ENCODE assay signal across 9 cellular contexts in genomic region chr22:35894937-35895708, GRCh38.
DNase-seq lines count a peak whose midpoint lies in the region; ATAC-seq and TF ChIP-seq lines count a peak whose summit lies in the region.
"Had no signal": no experiment of that assay in that cellular context is flagged by ENCODE, and none has a peak within 500 bp of the region (broad histone marks: within the 10 kb centered on the region; RNA-seq: fewer than 3 reads in every experiment).

No MANE protein-coding gene starts in this region.

- H3K4ac ChIP-seq in IMR-90 (ENCODE audit: low read depth, low read length): no peak overlapping the region

- peaks cover 48 to 87% of the 10 kb centered on the region in 2 experiments for H3K79me1 ChIP-seq in IMR-90 (ENCODE audit: low read depth in 1 of 2, low read length in 2 of 2)

- H3K14ac ChIP-seq in IMR-90 (replicated peaks; ENCODE audit: low read depth, low read length): peak overlapping the region; percentile 26; the same call in 1 of the 2 replicates

- H3K9ac ChIP-seq in IMR-90 (ENCODE audit: low read depth, low read length) (peak overlapping the region; percentile 11; the same call in 1 of the 2 replicates), subcutaneous abdominal adipose tissue (ENCODE audit: low read length in 5 of 5) (peak overlapping the region in 2 of 5 donors; percentile 60 to 65)

- 0% methylated on average over 1 of the region's 7 CpGs; no CpG with 5 or more reads in 1 of the 2 experiments for WGBS in IMR-90 (ENCODE audit: extremely low coverage in 2 of 2, insufficient read length in 1 of 2), 2 experiments

- H3K18ac ChIP-seq in IMR-90 (ENCODE audit: low read depth, low read length): no peak overlapping the region

- no peaks in the 10 kb centered on the region for H3K27me3 ChIP-seq in IMR-90 (ENCODE audit: control insufficient read depth, insufficient read depth, low read length)
- no peaks in the 10 kb centered on the region for H3K27me3 ChIP-seq in subcutaneous abdominal adipose tissue (ENCODE audit: control insufficient read depth in 5 of 5, insufficient read depth in 4 of 5, low read length in 5 of 5)

- H3K36me3 ChIP-seq in IMR-90 (ENCODE audit: control insufficient read depth, insufficient read depth, low read length) (no peaks in the 10 kb centered on the region), subcutaneous abdominal adipose tissue (ENCODE audit: control insufficient read depth in 5 of 5, insufficient read depth in 5 of 5, low read length in 5 of 5) (no peaks in the 10 kb centered on the region)

- no peak overlapping the region for H4K5ac ChIP-seq in IMR-90 (ENCODE audit: low read depth, low read length)

- no peak overlapping the region for H3K56ac ChIP-seq in IMR-90 (ENCODE audit: extremely low read depth, insufficient read depth, low read length)

- no peak overlapping the region; a peak in 1 of 4 replicates for H4K8ac ChIP-seq in IMR-90 (ENCODE audit: low read depth in 2 of 2, low read length in 2 of 2)

- no peak overlapping the region for H2AK9ac ChIP-seq in IMR-90 (replicated peaks; ENCODE audit: low read depth, low read length, poor library complexity)

- in situ Hi-C loops in IMR-90 (cut with MboI; ENCODE audit: low sequenced_read_pairs): no loop called here

- no peak for TF ChIP-seq CTCF in IMR-90 (conservative IDR thresholded peaks at IDR 0.05; ENCODE audit: low read depth, low read length)
- TF ChIP-seq CTCF in cardiac fibroblast (IDR thresholded peaks at IDR 0.05; ENCODE audit: low read depth, low read length): no peak

- H4K91ac ChIP-seq in IMR-90 (ENCODE audit: insufficient read depth, low read depth, low read length): no peak overlapping the region

- H3K9me3 ChIP-seq in IMR-90 (ENCODE audit: control insufficient read depth, insufficient read depth, low read length): no peaks in the 10 kb centered on the region
- H3K9me3 ChIP-seq in subcutaneous abdominal adipose tissue (ENCODE audit: control insufficient read depth in 5 of 5, low read length in 5 of 5): no peaks in the 10 kb centered on the region

- peaks cover 28% of the 10 kb centered on the region for H3K9me1 ChIP-seq in IMR-90 (ENCODE audit: insufficient read depth, low read length)

- H3K4me1 ChIP-seq in IMR-90 (ENCODE audit: control insufficient read depth, insufficient read depth, low read length): peaks cover 21% of the 10 kb centered on the region
- H3K4me1 ChIP-seq in subcutaneous abdominal adipose tissue (ENCODE audit: control insufficient read depth in 5 of 5, insufficient read depth in 5 of 5, low read length in 5 of 5): peaks cover 2 to 43% (median 36%) of the 10 kb centered on the region in 5 donors

- CTCF ChIA-PET in IMR-90 (lab: Yijun Ruan, JAX): no interaction called here

- intact Hi-C loops in IMR-90 (cut with micrococcal nuclease): loop anchor here (5.0 kb wide), 1 partner anchor 43 kb away; no protein-coding TSS in a partner anchor

- H2BK5ac ChIP-seq in IMR-90 (ENCODE audit: low read depth, low read length, poor library complexity, severe bottlenecking): peak overlapping the region; percentile 37

- POLR2A ChIA-PET in IMR-90 (lab: Charles Lee; ENCODE audit: unreplicated experiment): no interaction called here

- no peak overlapping the region for H3K4me3 ChIP-seq in IMR-90 (ENCODE audit: insufficient read depth, low read depth, low read length)
- peak overlapping the region; percentile 24 to 29 for H3K4me3 ChIP-seq in cardiac fibroblast (replicated peaks in 1 of 2; ENCODE audit: low read depth in 2 of 2, low read length in 2 of 2)
- peak overlapping the region; percentile 32 to 84 (median 55) for H3K4me3 ChIP-seq in subcutaneous abdominal adipose tissue (ENCODE audit: low read depth in 1 of 5, low read length in 5 of 5)

- dilution Hi-C loops in IMR-90 (cut with HindIII; ENCODE audit: low sequenced_read_pairs, unreplicated experiment): no loop called here

- peaks cover 58% of the 10 kb centered on the region for H4K20me1 ChIP-seq in IMR-90 (ENCODE audit: insufficient read depth, low read length)

- DNase-seq in IMR-90 (peak; percentile 79), cardiac fibroblast (ENCODE audit: low read depth in 2 of 2) (peak; percentile 84 to 88), left kidney (ENCODE audit: low read depth, low spot score) (peak; percentile 86), activated gamma-delta T cell (lab: John Stamatoyannopoulos, UW) (no peak)
- no peak for DNase-seq in stimulated activated naive CD8-positive, alpha-beta T cell treated with anti-CD3 and anti-CD28 coated beads, Interleukin-15, Interleukin-2, amounts not matched to agents 100 U/mL and 50 U/mL, for 24 hours
- DNase-seq: KG1 had no signal

- H3K4me2 ChIP-seq in IMR-90 (ENCODE audit: low read depth, low read length): peak overlapping the region; percentile 58; the same call in 1 of the 2 replicates

- no peak for TF ChIP-seq RAD21 in IMR-90 (IDR thresholded peaks at IDR 0.05; ENCODE audit: low read length)

- no peak overlapping the region for H2BK20ac ChIP-seq in IMR-90 (ENCODE audit: low read depth, low read length)

- no peak for TF ChIP-seq POLR2A in IMR-90 (IDR thresholded peaks at IDR 0.05; ENCODE audit: low read depth, low read length)

- peak overlapping the region; percentile 43; the same call in 1 of the 2 replicates for H3K27ac ChIP-seq in IMR-90 (ENCODE audit: insufficient read depth, low read length)
- H3K27ac ChIP-seq in subcutaneous abdominal adipose tissue (ENCODE audit: low read depth, low read length): peak overlapping the region; percentile 79

- no peak overlapping the region for H3K23ac ChIP-seq in IMR-90 (ENCODE audit: low read depth, low read length)

- no TSS peak for BruUV-seq in IMR-90 (replicated peaks; lab: Mats Ljungman, UMichigan)

- ATAC-seq in IMR-90 (ENCODE audit: low read depth): peak; percentile 93
- ATAC-seq in HG03442 (IDR thresholded peaks at IDR 0.05; ENCODE audit: unreplicated experiment): no peak
- ATAC-seq in stimulated activated naive CD8-positive, alpha-beta T cell treated with anti-CD3 and anti-CD28 coated beads, Interleukin-15, Interleukin-2, amounts not matched to agents 100 U/mL and 50 U/mL, for 24 hours: no peak
- ATAC-seq in HG03520 (IDR thresholded peaks at IDR 0.05; ENCODE audit: unreplicated experiment): no peak

- H2AK5ac ChIP-seq in IMR-90 (ENCODE audit: low read depth, low read length): no peak overlapping the region

- H2BK15ac ChIP-seq in IMR-90 (ENCODE audit: low read depth, low read length): no peak overlapping the region

- H2AFZ ChIP-seq in IMR-90 (replicated peaks; ENCODE audit: low read length, poor library complexity): no peak overlapping the region

- no peak overlapping the region for H2BK120ac ChIP-seq in IMR-90 (ENCODE audit: low read depth, low read length)

TF ChIP-seq in IMR-90, 13 proteins besides CTCF, POLR2A, EP300 and RAD21:
- TF ChIP-seq CEBPB (IDR thresholded peaks at IDR 0.05; ENCODE audit: low read depth, low read length) (peak; percentile 73), NFE2L2 (IDR thresholded peaks at IDR 0.05; ENCODE audit: low read depth, low read length) (no peak), FOS (IDR thresholded peaks at IDR 0.05; ENCODE audit: low read depth, low read length) (no peak), MAFK (IDR thresholded peaks at IDR 0.05; ENCODE audit: low read depth, low read length) (no peak), BHLHE40 (IDR thresholded peaks at IDR 0.05; ENCODE audit: low read depth, low read length) (no peak), MAZ (IDR thresholded peaks at IDR 0.05; ENCODE audit: borderline replicate concordance, low read depth, low read length) (peak; percentile 78; the same call in 1 of the 2 replicates)

Comparison
In these comparisons a context has a peak if more than half of its experiments do, and no peak if none do; other contexts are left out.
1. DNase-seq: peak in IMR-90 (single experiment), cardiac fibroblast (2 of 2) and left kidney (single experiment); none in stimulated activated naive CD8-positive, alpha-beta T cell treated with anti-CD3 and anti-CD28 coated beads, Interleukin-15, Interleukin-2, amounts not matched to agents 100 U/mL and 50 U/mL, for 24 hours (single experiment) and activated gamma-delta T cell (single experiment).